Comparison of ENCODE assay signal across 8 cellular contexts in genomic region chrX:18390941-18391538, GRCh38. TPM values are rescaled to one million over a fixed set of nuclear protein-coding genes. Genes with fewer than 3 reads are reported as not detected.
DNase-seq lines count a peak whose midpoint lies in the region; ATAC-seq and TF ChIP-seq lines count a peak whose summit lies in the region.

No MANE protein-coding gene starts in this region.

- TF ChIP-seq CTCF in cardiac muscle cell (IDR thresholded peaks at IDR 0.05; ENCODE audit: low read depth, low read length): peak; percentile 42

- H3K9me3 ChIP-seq in cardiac muscle cell (ENCODE audit: low read depth): no peaks in the 10 kb centered on the region

- H3K36me3 ChIP-seq in cardiac muscle cell: no peaks in the 10 kb centered on the region

- H3K4me3 ChIP-seq in cardiac muscle cell: no peak overlapping the region

- no peak overlapping the region for H3K27ac ChIP-seq in cardiac muscle cell

- H3K4me1 ChIP-seq in cardiac muscle cell (ENCODE audit: low read depth): no peaks in the 10 kb centered on the region

- no peaks in the 10 kb centered on the region for H3K27me3 ChIP-seq in cardiac muscle cell

- no peak for ATAC-seq in HG03045 (IDR thresholded peaks at IDR 0.05; ENCODE audit: unreplicated experiment)
- no peak for ATAC-seq in GM18519 (IDR thresholded peaks at IDR 0.05; ENCODE audit: low FRiP score, unreplicated experiment)

- DNase-seq in DMS53 treated with DMSO at 0.1 percent for 48 hours (lab: John Stamatoyannopoulos, UW; ENCODE audit: unreplicated experiment) (peak; percentile 60), LoVo (ENCODE audit: low spot score) (peak; percentile 42), SKM-1 (lab: John Stamatoyannopoulos, UW; ENCODE audit: unreplicated experiment) (peak; percentile 21), cardiac muscle cell (ENCODE audit: low read depth in 1 of 2, low spot score in 1 of 2) (peak; percentile 62 to 78), renal cortical epithelial cell (ENCODE audit: low read depth) (peak; percentile 42)
- DNase-seq in activated naive CD8-positive, alpha-beta T cell treated with anti-CD3 and anti-CD28 coated beads, Interleukin-2, amount 50 U/mL, for 16 hours (ENCODE audit: low read depth, low spot score): peak; percentile 29

RNA-seq across cellular contexts. Expression of gene CDKL5, which starts 34.4 kb away (rescaled TPM):
- 3.8 and 12.9 TPM in 2 replicates for total RNA-seq in cardiac muscle cell
- 2.7 and 7.2 TPM in 2 replicates for polyA plus RNA-seq in cardiac muscle cell
- total RNA-seq in renal cortical epithelial cell: 3.8 and 9.3 TPM in 2 replicates

RNA-seq across cellular contexts. Expression of gene SCML2, which starts 36.6 kb away (rescaled TPM):
- total RNA-seq in cardiac muscle cell (4.6 and 6.1 TPM in 2 replicates), renal cortical epithelial cell (0.52 and 0.55 TPM in 2 replicates)
- 8.4 and 14.5 TPM in 2 replicates for polyA plus RNA-seq in cardiac muscle cell
